ENCODE assay signal across 12 cellular contexts in genomic region chr20:38117635-38118034, GRCh38. TPM values are rescaled to one million over a fixed set of nuclear protein-coding genes. Genes with fewer than 3 reads are reported as not detected.
DNase-seq lines count a peak whose midpoint lies in the region; FAIRE-seq and TF ChIP-seq lines count a peak whose summit lies in the region.
"Had no signal": no experiment of that assay in that cellular context is flagged by ENCODE, and none has a peak within 500 bp of the region (broad histone marks: within the 10 kb centered on the region; RNA-seq: fewer than 3 reads in every experiment).

No MANE protein-coding gene starts in this region.

- TF ChIP-seq CTCF in WERI-Rb-1 (IDR thresholded peaks at IDR 0.05; ENCODE audit: low read depth, low read length), result no peak

- peak; percentile 91 for FAIRE-seq in HTR-8/SVneo (lab: Jason Lieb, UNC)
- FAIRE-seq: G401.6 had no signal

- H3K9me3 ChIP-seq in WERI-Rb-1 (ENCODE audit: severe bottlenecking), result no peaks in the 10 kb centered on the region

- H3K27ac ChIP-seq in WERI-Rb-1, result no peak overlapping the region

- H3K27me3 ChIP-seq in WERI-Rb-1 (ENCODE audit: insufficient read depth, low read depth, severe bottlenecking), result no peaks in the 10 kb centered on the region

- peak; percentile 35 for DNase-seq in ACHN
- DNase-seq in HTR-8/SVneo (ENCODE audit: insufficient read length, low spot score), result peak; percentile 86
- peak; percentile 68 for DNase-seq in amniotic stem cell (lab: John Stamatoyannopoulos, UW)
- peak; percentile 93 for DNase-seq in iris pigment epithelial cell (ENCODE audit: low read depth)
- DNase-seq in T-helper 9 cell, result no peak
- DNase-seq in occipital lobe (lab: John Stamatoyannopoulos, UW), result no peak
- DNase-seq in NCI-H1105 (lab: John Stamatoyannopoulos, UW), result no peak
- no peak for DNase-seq in WERI-Rb-1
- DNase-seq: activated CD4-positive, alpha-beta T cell treated with anti-CD3 and anti-CD28 coated beads for 4 hours; AML-193; NCI-H510A treated with DMSO at 0.1 percent for 48 hours had no signal

- in situ Hi-C loops in ACHN (cut with HindIII; ENCODE audit: low pct_ligation_motif_present, low pct_unique_long_range_greater_than_20kb, low sequenced_read_pairs), result no loop called here

- H3K4me3 ChIP-seq in WERI-Rb-1 (ENCODE audit: low read depth, low read length), result no peak overlapping the region

- no peaks in the 10 kb centered on the region for H3K36me3 ChIP-seq in WERI-Rb-1

RNA-seq across cellular contexts. Expression of gene TGM2, which starts 47.4 kb away (rescaled TPM):
- total RNA-seq in occipital lobe, result 3.7 TPM

Comparison
In these comparisons a context has a peak if more than half of its experiments do, and no peak if none do; other contexts are left out.
1. DNase-seq: peak in ACHN (single experiment), HTR-8/SVneo (single experiment), amniotic stem cell (single experiment) and iris pigment epithelial cell (single experiment); none in T-helper 9 cell (single experiment), occipital lobe (single experiment), NCI-H1105 (single experiment) and WERI-Rb-1 (single experiment).